33 cellular contexts compared by ENCODE assay signal in genomic region chr15:26200427-26200826, GRCh38.
"Had no signal": no experiment of that assay in that cellular context is flagged by ENCODE, and none has a peak within 500 bp of the region (broad histone marks: within the 10 kb centered on the region; RNA-seq: fewer than 3 reads in every experiment).

No MANE protein-coding gene starts in this region.

- H3K9me3 Mint-ChIP-seq: activated CD4-positive, alpha-beta T cell treated with anti-CD3 and anti-CD28 coated beads, Interleukin-2, amount 10 ng/mL, durations not matched to agents 7 days and 5 days; activated naive CD4-positive, alpha-beta T cell treated with anti-CD3 and anti-CD28 coated beads, Interleukin-2, amount 50 U/mL, for 24 hours; activated naive CD8-positive, alpha-beta T cell treated with anti-CD3 and anti-CD28 coated beads for 36 hours; activated naive CD8-positive, alpha-beta T cell treated with anti-CD3 and anti-CD28 coated beads, Interleukin-2, amount 50 U/mL, for 24 hours; activated T-cell treated with anti-CD3 and anti-CD28 coated beads, Interleukin-2, amount 50 U/mL, for 4 hours; activated T-helper 17 cell treated with anti-CD3 and anti-CD28 coated beads, Interleukin-2, amount 50 U/mL, for 72 hours; T-helper 2 cell treated with Interferon-gamma antibody and Interleukin-4, amounts not matched to agents 5 μg/mL and 100 μg/mL, for 36 hours had no signal

- H3K36me3 Mint-ChIP-seq: activated naive CD4-positive, alpha-beta T cell treated with anti-CD3 and anti-CD28 coated beads, Interleukin-2, amount 50 U/mL, for 24 hours; activated naive CD8-positive, alpha-beta T cell treated with anti-CD3 and anti-CD28 coated beads for 36 hours had no signal

- DNase-seq: activated CD4-positive, alpha-beta T cell treated with anti-CD3 and anti-CD28 coated beads for 1 hour; activated CD4-positive, alpha-beta T cell treated with anti-CD3 and anti-CD28 coated beads for 4 hours; activated CD4-positive, alpha-beta T cell treated with anti-CD3 and anti-CD28 coated beads, Interleukin-2, amount 10 ng/mL, durations not matched to agents 7 days and 5 days; activated CD4-positive, alpha-beta T cell treated with anti-CD3 and anti-CD28 coated beads, Interleukin-2, amount 50 U/mL, for 4 hours; activated CD8-positive, alpha-beta memory T cell treated with anti-CD3 and anti-CD28 coated beads for 24 hours; activated CD8-positive, alpha-beta T cell treated with anti-CD3 and anti-CD28 coated beads for 36 hours; activated effector memory CD4-positive, alpha-beta T cell treated with Interleukin-2 at 50 U/mL for 16 hours; activated gamma-delta T cell treated with Interleukin-2 at 50 U/mL for 16 hours; activated naive CD4-positive, alpha-beta T cell treated with Interleukin-2 at 50 U/mL for 16 hours; activated naive CD8-positive, alpha-beta T cell treated with anti-CD3 and anti-CD28 coated beads for 36 hours; activated naive CD8-positive, alpha-beta T cell treated with anti-CD3 and anti-CD28 coated beads, Interleukin-2, amount 50 U/mL, for 24 hours; activated T-cell treated with anti-CD3 and anti-CD28 coated beads, Interleukin-2, amount 50 U/mL, for 4 hours; adrenal gland; amygdala; aorta; body of pancreas; caudate nucleus; cortex of kidney; dermis blood vessel endothelial cell; effector CD4-positive, alpha-beta T cell; effector memory CD8-positive, alpha-beta T cell; erythroblast; esophagus squamous epithelium; foreskin melanocyte; heart right ventricle; T-helper 1 cell; T-helper 17 cell; T1000 had no signal

- H3K27ac ChIP-seq: adrenal gland, body of pancreas, esophagus squamous epithelium, gastroesophageal sphincter, heart right ventricle had no signal

- H3K4me3 Mint-ChIP-seq: activated CD4-positive, alpha-beta T cell treated with anti-CD3 and anti-CD28 coated beads, Interleukin-2, amount 10 ng/mL, durations not matched to agents 7 days and 5 days; activated CD8-positive, alpha-beta T cell treated with anti-CD3 and anti-CD28 coated beads for 36 hours; activated naive CD4-positive, alpha-beta T cell treated with anti-CD3 and anti-CD28 coated beads, Interleukin-2, amount 50 U/mL, for 24 hours; activated naive CD8-positive, alpha-beta T cell treated with anti-CD3 and anti-CD28 coated beads for 36 hours; activated naive CD8-positive, alpha-beta T cell treated with anti-CD3 and anti-CD28 coated beads, Interleukin-2, amount 50 U/mL, for 24 hours; activated T-cell treated with anti-CD3 and anti-CD28 coated beads, Interleukin-2, amount 50 U/mL, for 4 hours; activated T-helper 17 cell treated with anti-CD3 and anti-CD28 coated beads, Interleukin-2, amount 50 U/mL, for 72 hours; effector memory CD8-positive, alpha-beta T cell; T-helper 17 cell; T-helper 2 cell treated with Interferon-gamma antibody and Interleukin-4, amounts not matched to agents 5 μg/mL and 100 μg/mL, for 36 hours had no signal

- H3K4me3 ChIP-seq: adrenal gland, body of pancreas, esophagus squamous epithelium, gastroesophageal sphincter, heart right ventricle had no signal

- H3K9me3 ChIP-seq: adrenal gland, body of pancreas, esophagus squamous epithelium, gastroesophageal sphincter, heart right ventricle had no signal

- H3K4me1 ChIP-seq: adrenal gland, body of pancreas, esophagus squamous epithelium, gastroesophageal sphincter, heart right ventricle had no signal

- FAIRE-seq: colon had no signal

- H3K4me1 Mint-ChIP-seq: activated CD4-positive, alpha-beta T cell treated with anti-CD3 and anti-CD28 coated beads, Interleukin-2, amount 10 ng/mL, durations not matched to agents 7 days and 5 days; activated naive CD4-positive, alpha-beta T cell treated with anti-CD3 and anti-CD28 coated beads, Interleukin-2, amount 50 U/mL, for 24 hours; activated naive CD8-positive, alpha-beta T cell treated with anti-CD3 and anti-CD28 coated beads for 36 hours; activated naive CD8-positive, alpha-beta T cell treated with anti-CD3 and anti-CD28 coated beads, Interleukin-2, amount 50 U/mL, for 24 hours; activated T-helper 17 cell treated with anti-CD3 and anti-CD28 coated beads, Interleukin-2, amount 50 U/mL, for 72 hours; T-helper 17 cell had no signal

- H3K27me3 ChIP-seq: adrenal gland, body of pancreas, esophagus squamous epithelium, gastroesophageal sphincter, heart right ventricle had no signal

- H3K27ac Mint-ChIP-seq: activated CD4-positive, alpha-beta T cell treated with anti-CD3 and anti-CD28 coated beads, Interleukin-2, amount 10 ng/mL, durations not matched to agents 7 days and 5 days; activated CD8-positive, alpha-beta T cell treated with anti-CD3 and anti-CD28 coated beads for 36 hours; activated naive CD4-positive, alpha-beta T cell treated with anti-CD3 and anti-CD28 coated beads, Interleukin-2, amount 50 U/mL, for 24 hours; activated naive CD8-positive, alpha-beta T cell treated with anti-CD3 and anti-CD28 coated beads for 36 hours; activated naive CD8-positive, alpha-beta T cell treated with anti-CD3 and anti-CD28 coated beads, Interleukin-2, amount 50 U/mL, for 24 hours; activated T-helper 17 cell treated with anti-CD3 and anti-CD28 coated beads, Interleukin-2, amount 50 U/mL, for 72 hours; effector memory CD8-positive, alpha-beta T cell; T-helper 17 cell; T-helper 2 cell treated with Interferon-gamma antibody and Interleukin-4, amounts not matched to agents 5 μg/mL and 100 μg/mL, for 36 hours had no signal

- H3K36me3 ChIP-seq: adrenal gland, esophagus squamous epithelium, gastroesophageal sphincter, heart right ventricle had no signal

- H3K27me3 Mint-ChIP-seq: activated CD4-positive, alpha-beta T cell treated with anti-CD3 and anti-CD28 coated beads, Interleukin-2, amount 10 ng/mL, durations not matched to agents 7 days and 5 days; activated CD8-positive, alpha-beta T cell treated with anti-CD3 and anti-CD28 coated beads for 36 hours; activated naive CD8-positive, alpha-beta T cell treated with anti-CD3 and anti-CD28 coated beads, Interleukin-2, amount 50 U/mL, for 24 hours had no signal
